ENCODE assay signal across 10 cellular contexts in genomic region chr1:5551274-5551966, GRCh38.
DNase-seq lines count a peak whose midpoint lies in the region; ATAC-seq and TF ChIP-seq lines count a peak whose summit lies in the region.
"Had no signal": no experiment of that assay in that cellular context is flagged by ENCODE, and none has a peak within 500 bp of the region (broad histone marks: within the 10 kb centered on the region; RNA-seq: fewer than 3 reads in every experiment).

No MANE protein-coding gene starts in this region.

- peak; percentile 23 for DNase-seq in HCT116 (ENCODE audit: low read depth, low spot score)
- peak; percentile 93 for DNase-seq in NCI-H1105 (lab: John Stamatoyannopoulos, UW)
- DNase-seq in RPMI7951 (ENCODE audit: low read depth), result peak; percentile 40
- DNase-seq in left lung, result no peak
- no peak for DNase-seq in cerebellar nuclear complex (lab: John Stamatoyannopoulos, UW)
- DNase-seq in activated effector memory CD4-positive, alpha-beta T cell treated with Interleukin-2 at 50 U/mL for 16 hours, result no peak
- DNase-seq in DMS114 treated with DMSO at 0.1 percent for 48 hours (lab: John Stamatoyannopoulos, UW; ENCODE audit: unreplicated experiment), result no peak
- DNase-seq: activated T-cell treated with anti-CD3 and anti-CD28 coated beads, Interleukin-2, amount 50 U/mL, for 1 hour had no signal

- peaks cover 19% of the 10 kb centered on the region for H3K27me3 ChIP-seq in HCT116 (ENCODE audit: insufficient read depth, low read length)
- no peaks in the 10 kb centered on the region for H3K27me3 ChIP-seq in left lung

- TF ChIP-seq RAD21 in HCT116 (IDR thresholded peaks at IDR 0.05; ENCODE audit: low read depth), result no peak

- H3K4me3 ChIP-seq in HCT116 (replicated peaks in 1 of 2; ENCODE audit: low read depth in 1 of 2, low read length in 2 of 2) (no peak overlapping the region), left lung (no peak overlapping the region)

- no peak overlapping the region for H3K4me2 ChIP-seq in HCT116 (ENCODE audit: low read length)

- H3K27ac ChIP-seq in HCT116 (ENCODE audit: low read depth, low read length) (no peak overlapping the region), left lung (no peak overlapping the region)
- H3K27ac ChIP-seq: VCaP had no signal

- RAD21 ChIA-PET in HCT116 (lab: Charles Lee; ENCODE audit: low non-redundant PET in 1 of 2, low total read pairs in 2 of 2, uncharacterized antibody in 2 of 2, unreplicated experiment in 2 of 2), result no interaction called here

- TF ChIP-seq CTCF in HCT116 (IDR thresholded peaks at IDR 0.05 in 2 of 3, conservative IDR thresholded peaks at IDR 0.05 in 1 of 3; ENCODE audit: borderline replicate concordance in 1 of 3, insufficient read depth in 1 of 3, low read depth in 2 of 3, low read length in 2 of 3), result no peak
- no peak for TF ChIP-seq CTCF in left lung (IDR thresholded peaks at IDR 0.05)

- no peaks in the 10 kb centered on the region for H3K9me3 ChIP-seq in HCT116 (ENCODE audit: control insufficient read depth in 1 of 2, insufficient read depth in 1 of 2, low read depth in 1 of 2, low read length in 2 of 2)
- H3K9me3 ChIP-seq in left lung, result no peaks in the 10 kb centered on the region

- CTCF ChIA-PET in HCT116 (lab: Charles Lee), result no interaction called here

- BruUV-seq in HCT116 (replicated peaks; lab: Mats Ljungman, UMichigan), result no TSS peak

- no peak overlapping the region for H2AFZ ChIP-seq in HCT116 (ENCODE audit: low read depth, low read length, poor library complexity, severe bottlenecking)

- no peaks in the 10 kb centered on the region for H3K36me3 ChIP-seq in HCT116 (ENCODE audit: control insufficient read depth in 1 of 2, insufficient read depth in 2 of 2, low read length in 2 of 2)
- H3K36me3 ChIP-seq in left lung, result no peaks in the 10 kb centered on the region

- H3K79me2 ChIP-seq in HCT116 (ENCODE audit: insufficient read depth, low read length), result no peaks in the 10 kb centered on the region

- H3K9me2 ChIP-seq in HCT116 (ENCODE audit: insufficient read depth), result no peaks in the 10 kb centered on the region

- intact Hi-C loops in HCT116 (cut with micrococcal nuclease), result no loop called here
- intact Hi-C loops in left lung (cut with DNase I), result no loop called here

- 0 out of 2 replicates have a peak, but pooled peaks have one; percentile 25 for ATAC-seq in HCT116
- ATAC-seq in left lung, result peak; percentile 45
- ATAC-seq: Panc1 had no signal

- no peak overlapping the region for H3K9ac ChIP-seq in HCT116 (ENCODE audit: low read length)

- H4K20me1 ChIP-seq in HCT116 (ENCODE audit: insufficient read depth), result no peaks in the 10 kb centered on the region; the same call in 1 of the 2 replicates

- POLR2A ChIA-PET in HCT116 (lab: Charles Lee), result no interaction called here

- no peak for TF ChIP-seq POLR2A in HCT116 (IDR thresholded peaks at IDR 0.05; ENCODE audit: borderline replicate concordance, extremely low read depth, insufficient read depth, insufficient read length)

- peaks cover 0 to 7% of the 10 kb centered on the region in 2 experiments; a peak in 2 of 4 replicates for H3K4me1 ChIP-seq in HCT116 (ENCODE audit: control insufficient read depth in 1 of 2, insufficient read depth in 2 of 2, low read length in 2 of 2)
- no peaks in the 10 kb centered on the region for H3K4me1 ChIP-seq in left lung

TF ChIP-seq in HCT116, 20 proteins besides CTCF, POLR2A, EP300 and RAD21:
- TF ChIP-seq, protein P1, sequence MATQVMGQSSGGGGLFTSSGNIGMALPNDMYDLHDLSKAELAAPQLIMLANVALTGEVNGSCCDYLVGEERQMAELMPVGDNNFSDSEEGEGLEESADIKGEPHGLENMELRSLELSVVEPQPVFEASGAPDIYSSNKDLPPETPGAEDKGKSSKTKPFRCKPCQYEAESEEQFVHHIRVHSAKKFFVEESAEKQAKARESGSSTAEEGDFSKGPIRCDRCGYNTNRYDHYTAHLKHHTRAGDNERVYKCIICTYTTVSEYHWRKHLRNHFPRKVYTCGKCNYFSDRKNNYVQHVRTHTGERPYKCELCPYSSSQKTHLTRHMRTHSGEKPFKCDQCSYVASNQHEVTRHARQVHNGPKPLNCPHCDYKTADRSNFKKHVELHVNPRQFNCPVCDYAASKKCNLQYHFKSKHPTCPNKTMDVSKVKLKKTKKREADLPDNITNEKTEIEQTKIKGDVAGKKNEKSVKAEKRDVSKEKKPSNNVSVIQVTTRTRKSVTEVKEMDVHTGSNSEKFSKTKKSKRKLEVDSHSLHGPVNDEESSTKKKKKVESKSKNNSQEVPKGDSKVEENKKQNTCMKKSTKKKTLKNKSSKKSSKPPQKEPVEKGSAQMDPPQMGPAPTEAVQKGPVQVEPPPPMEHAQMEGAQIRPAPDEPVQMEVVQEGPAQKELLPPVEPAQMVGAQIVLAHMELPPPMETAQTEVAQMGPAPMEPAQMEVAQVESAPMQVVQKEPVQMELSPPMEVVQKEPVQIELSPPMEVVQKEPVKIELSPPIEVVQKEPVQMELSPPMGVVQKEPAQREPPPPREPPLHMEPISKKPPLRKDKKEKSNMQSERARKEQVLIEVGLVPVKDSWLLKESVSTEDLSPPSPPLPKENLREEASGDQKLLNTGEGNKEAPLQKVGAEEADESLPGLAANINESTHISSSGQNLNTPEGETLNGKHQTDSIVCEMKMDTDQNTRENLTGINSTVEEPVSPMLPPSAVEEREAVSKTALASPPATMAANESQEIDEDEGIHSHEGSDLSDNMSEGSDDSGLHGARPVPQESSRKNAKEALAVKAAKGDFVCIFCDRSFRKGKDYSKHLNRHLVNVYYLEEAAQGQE (IDR thresholded peaks at IDR 0.05; ENCODE audit: low read depth), result no peak
- TF ChIP-seq FOSL1 (IDR thresholded peaks at IDR 0.05; ENCODE audit: low read depth) (peak; percentile 48; the same call in 1 of the 2 replicates), CBX3 (IDR thresholded peaks at IDR 0.05; ENCODE audit: low read depth) (peak; percentile 59; the same call in 1 of the 2 replicates), MAX (IDR thresholded peaks at IDR 0.05) (peak; percentile 83)
TF ChIP-seq in HCT116: peak in this region for 3.

Comparison
In these comparisons a context has a peak if more than half of its experiments do, and no peak if none do; other contexts are left out.
1. DNase-seq: peak in HCT116 (single experiment), NCI-H1105 (single experiment) and RPMI7951 (single experiment); none in left lung (0 of 2), cerebellar nuclear complex (0 of 2), activated effector memory CD4-positive, alpha-beta T cell treated with Interleukin-2 at 50 U/mL for 16 hours (single experiment) and DMS114 treated with DMSO at 0.1 percent for 48 hours (single experiment).